ENCODE assay signal across 11 cellular contexts in genomic region chr7:116630932-116631449, GRCh38. TPM values are rescaled to one million over a fixed set of nuclear protein-coding genes. Genes with fewer than 3 reads are reported as not detected.
DNase-seq lines count a peak whose midpoint lies in the region; ATAC-seq, FAIRE-seq and TF ChIP-seq lines count a peak whose summit lies in the region.
"Had no signal": no experiment of that assay in that cellular context is flagged by ENCODE, and none has a peak within 500 bp of the region (broad histone marks: within the 10 kb centered on the region; RNA-seq: fewer than 3 reads in every experiment).

No MANE protein-coding gene starts in this region.

- TF ChIP-seq POLR2A in GM12878 (IDR thresholded peaks at IDR 0.05; ENCODE audit: low read depth, low read length), result no peak

- no peak overlapping the region; the same call in 1 of the 2 replicates for H3K9ac ChIP-seq in GM12878 (ENCODE audit: control insufficient read depth, insufficient read depth, low read length)

- H3K9me3 Mint-ChIP-seq in osteocyte (ENCODE audit: unreplicated experiment), result peaks cover 3% of the 10 kb centered on the region

- H3K27me3 ChIP-seq in GM12878 (replicated peaks in 1 of 2; ENCODE audit: control insufficient read depth in 2 of 2, insufficient read depth in 2 of 2, low read length in 1 of 2) (no peaks in the 10 kb centered on the region; a peak in 1 of 4 replicates), lower lobe of right lung (ENCODE audit: low read depth) (no peaks in the 10 kb centered on the region)
- H3K27me3 ChIP-seq: neutrophil had no signal

- WGBS in GM12878 (ENCODE audit: insufficient coverage, insufficient replicate concordance, low lambda C conversion rate, missing lambda C conversion rate), result 1% methylated on average over 10 of the region's 10 CpGs

- H3K9me3 ChIP-seq in GM12878 (replicated peaks; ENCODE audit: control insufficient read depth, insufficient read depth, low read length), result no peaks in the 10 kb centered on the region
- H3K9me3 ChIP-seq in lower lobe of right lung, result no peaks in the 10 kb centered on the region
- H3K9me3 ChIP-seq: neutrophil had no signal

- BruUV-seq in GM12878 (replicated peaks; lab: Mats Ljungman, UMichigan), result no TSS peak

- H3K4me3 ChIP-seq in GM12878, result no peak overlapping the region; the same call in 1 of the 2 replicates
- H3K4me3 ChIP-seq in lower lobe of right lung, result no peak overlapping the region

- in situ Hi-C loops in GM12878 (cut with MboI), result no loop called here
- in situ Hi-C loops in KBM-7 (cut with MboI; ENCODE audit: low pct_unique_long_range_greater_than_20kb, low sequenced_read_pairs), result no loop called here

- ATAC-seq in GM12878, result peak; percentile 73
- ATAC-seq in lower lobe of right lung, result peak; percentile 80 to 87

- H2AFZ ChIP-seq in GM12878 (ENCODE audit: control insufficient read depth, low read depth, low read length), result peak overlapping the region; percentile 83

- TF ChIP-seq CTCF in GM12878 (IDR thresholded peaks at IDR 0.05 in 2 of 3, conservative IDR thresholded peaks at IDR 0.05 in 1 of 3; ENCODE audit: control insufficient read depth in 2 of 3, extremely low read depth in 1 of 3, insufficient read depth in 1 of 3, low read depth in 3 of 3, low read length in 3 of 3), result no peak
- no peak for TF ChIP-seq CTCF in lower lobe of right lung (IDR thresholded peaks at IDR 0.05)
- no peak for TF ChIP-seq CTCF in osteocyte (IDR thresholded peaks at IDR 0.05)

- H3K27ac ChIP-seq in GM12878 (ENCODE audit: control insufficient read depth, insufficient read depth) (peak overlapping the region; percentile 36), lower lobe of right lung (no peak overlapping the region)
- H3K27ac ChIP-seq: 22Rv1, neutrophil, VCaP had no signal

- SMC1A ChIA-PET in GM12878 (lab: Charles Lee; ENCODE audit: uncharacterized antibody, unreplicated experiment), result interaction anchor here (0.8 to 1.4 kb wide), 3 partner anchors 9 to 45 kb away, joined by 3 to 9 read pairs (median 4); no protein-coding TSS in a partner anchor

- H3K4me1 ChIP-seq in GM12878 (ENCODE audit: control insufficient read depth, insufficient read depth, low read length) (peaks cover 16% of the 10 kb centered on the region), lower lobe of right lung (no peaks in the 10 kb centered on the region)

- FAIRE-seq in GM12878 (lab: Jason Lieb, UNC), result no peak

- CTCF ChIA-PET in GM12878 (lab: Yijun Ruan, JAX), result interaction anchor here (0.7 to 1.2 kb wide), 2 partner anchors 37 to 40 kb away, joined by 3 to 4 read pairs; no protein-coding TSS in a partner anchor

- no peak overlapping the region for H3K4me3 Mint-ChIP-seq in osteocyte (ENCODE audit: unreplicated experiment)

- intact Hi-C loops in GM12878 (cut with micrococcal nuclease; ENCODE audit: unreplicated experiment) (no loop called here), lower lobe of right lung (cut with DNase I) (no loop called here)

- no peaks in the 10 kb centered on the region for H3K79me2 ChIP-seq in GM12878 (ENCODE audit: control insufficient read depth, insufficient read depth, low read length)

- no peak overlapping the region for H3K27ac Mint-ChIP-seq in osteocyte (ENCODE audit: unreplicated experiment)

- no peak for TF ChIP-seq EP300 in GM12878 (IDR thresholded peaks at IDR 0.05; ENCODE audit: borderline replicate concordance in 1 of 2, control insufficient read depth in 1 of 2, low read depth in 2 of 2, low read length in 2 of 2)

- H3K4me2 ChIP-seq in GM12878 (ENCODE audit: control insufficient read depth, insufficient read depth), result peak overlapping the region; percentile 73

- H3K36me3 ChIP-seq in GM12878 (ENCODE audit: control insufficient read depth in 2 of 2, insufficient read depth in 2 of 2, low read length in 1 of 2) (no peaks in the 10 kb centered on the region), lower lobe of right lung (no peaks in the 10 kb centered on the region)
- H3K36me3 ChIP-seq: neutrophil had no signal

- RAD21 ChIA-PET in GM12878 (lab: Charles Lee; ENCODE audit: unreplicated experiment), result no interaction called here

- POLR2A ChIA-PET in GM12878 (lab: Charles Lee), result no interaction called here

- no peaks in the 10 kb centered on the region for H3K27me3 Mint-ChIP-seq in osteocyte (ENCODE audit: unreplicated experiment)

- H4K20me1 ChIP-seq in GM12878 (ENCODE audit: control insufficient read depth, insufficient read depth), result no peaks in the 10 kb centered on the region

- TF ChIP-seq RAD21 in GM12878 (IDR thresholded peaks at IDR 0.05; ENCODE audit: insufficient read depth, low read depth, low read length), result no peak

- H3K4me1 Mint-ChIP-seq in osteocyte (ENCODE audit: unreplicated experiment), result peaks cover 17% of the 10 kb centered on the region

- H3K36me3 Mint-ChIP-seq in osteocyte (ENCODE audit: unreplicated experiment), result no peaks in the 10 kb centered on the region

- DNase-seq in DMS 273 (lab: John Stamatoyannopoulos, UW; ENCODE audit: unreplicated experiment) (peak; percentile 43), DMS 273 treated with DMSO at 0.1 percent for 48 hours (lab: John Stamatoyannopoulos, UW) (no peak), HT-29 (ENCODE audit: low spot score) (peak; percentile 91), GM12878 (ENCODE audit: low read depth, low spot score) (no peak), lower lobe of right lung (peak; percentile 69), osteocyte (ENCODE audit: extremely low spot score, unreplicated experiment) (no peak), KBM-7 (no peak), NCI-H2081 (lab: John Stamatoyannopoulos, UW) (no peak)

TF ChIP-seq in GM12878, 131 proteins besides CTCF, POLR2A, EP300 and RAD21 (continues in another document):
- no peak for TF ChIP-seq GATAD2B (conservative IDR thresholded peaks at IDR 0.05; ENCODE audit: low read depth)
- no peak for TF ChIP-seq SRF (IDR thresholded peaks at IDR 0.05; ENCODE audit: low read depth in 2 of 2, low read length in 2 of 2)
- TF ChIP-seq POLR2AphosphoS2 (IDR thresholded peaks at IDR 0.05; ENCODE audit: low read depth, low read length), result no peak
- TF ChIP-seq YY1 (IDR thresholded peaks at IDR 0.05; ENCODE audit: low read depth, low read length), result no peak
- TF ChIP-seq TCF3 (IDR thresholded peaks at IDR 0.05; ENCODE audit: borderline replicate concordance, insufficient read depth, low read depth, low read length), result no peak
- no peak for TF ChIP-seq ZBTB33 (IDR thresholded peaks at IDR 0.05)
- TF ChIP-seq IKZF2 (IDR thresholded peaks at IDR 0.05), result peak in 1 of 2 experiments; percentile 13; a peak in 1 of 4 replicates
- TF ChIP-seq BHLHE40 (IDR thresholded peaks at IDR 0.05; ENCODE audit: borderline replicate concordance in 1 of 2, low read depth in 2 of 2, low read length in 1 of 2), result peak; percentile 36 to 43; a peak in 2 of 4 replicates
- no peak for TF ChIP-seq MLLT1 (IDR thresholded peaks at IDR 0.05)
- no peak for TF ChIP-seq KAT2A (conservative IDR thresholded peaks at IDR 0.05; ENCODE audit: control insufficient read depth, low read depth, low read length)
- TF ChIP-seq MAX (IDR thresholded peaks at IDR 0.05; ENCODE audit: low read depth, low read length), result no peak

RNA-seq across cellular contexts. Expression of gene MET, which starts 41.0 kb away (rescaled TPM):
- 123 and 128 TPM in 2 replicates for total RNA-seq in HT-29 (2014; rRNA removed; shearing (Covaris generic))
- total RNA-seq in GM12878 (2013; cell fraction: nucleolus; rRNA removed), result not detected in 2 replicates
- total RNA-seq in GM12878 (2014; rRNA removed) (not detected in 2 replicates), GM12878 (2014; rRNA removed; fragmentation: Illumina TruSeq; extraction: Trizol) (not detected in 2 replicates), GM12878 (2021) (0.21 TPM in 2 replicates), lower lobe of right lung (74.3 TPM), osteocyte (55.4 and 59.4 TPM in 2 replicates)
- polyA plus RNA-seq in GM12878 (2011; ENCODE audit: low read depth), result 0.03 TPM
- polyA plus RNA-seq in GM12878 (2011; rRNA removed) (not detected in 2 replicates), GM12878 (2014; fragmentation: Illumina TruSeq; extraction: Trizol) (not detected in 2 replicates), GM12878 (2014; fragmentation: Nextera tagmentation; extraction: Ambion mirVana) (not detected), GM12878 (2014; rRNA removed) (not detected in 2 replicates), GM12878 (2016; fragmentation: Nextera tagmentation; extraction: Ambion mirVana) (under 1 TPM in 1 of 2 experiments, not detected in 1; 0.01 TPM)
- not detected in 2 replicates for polyA plus RNA-seq in GM12878 (2011; cell fraction: cytosol; rRNA removed)
- polyA plus RNA-seq in GM12878 (2011; cell fraction: nucleus; rRNA removed), result not detected in 2 replicates
- 0.07 and 0.12 TPM in 2 replicates for polyA plus RNA-seq in GM12878 (2012)
- not detected in 2 replicates for polyA minus RNA-seq in GM12878 (2011; rRNA and poly(A)+ RNA removed)
- 0.80 and 1.2 TPM in 2 replicates for polyA minus RNA-seq in GM12878 (2011; cell fraction: cytosol; rRNA and poly(A)+ RNA removed)
- polyA minus RNA-seq in GM12878 (2011; cell fraction: nucleus; rRNA and poly(A)+ RNA removed), result 0.24 and 0.48 TPM in 2 replicates

Comparison
In these comparisons a context has a peak if more than half of its experiments do, and no peak if none do; other contexts are left out.
1. DNase-seq: peak in DMS 273 (single experiment), HT-29 (single experiment) and lower lobe of right lung (single experiment); none in DMS 273 treated with DMSO at 0.1 percent for 48 hours (single experiment), GM12878 (single experiment), osteocyte (single experiment), KBM-7 (single experiment) and NCI-H2081 (0 of 2).
2. RNA of gene MET, which starts 41.0 kb away (total RNA-seq): 123 to 128 TPM in HT-29, 74.3 TPM in lower lobe of right lung (single experiment) and 55.4 to 59.4 TPM in osteocyte; 0.21 TPM in GM12878; every median in the first group is over 10 times any median in the second.